ENCODE assay signal across 7 cellular contexts in genomic region chr20:36065427-36065998, GRCh38.
DNase-seq lines count a peak whose midpoint lies in the region; ATAC-seq and TF ChIP-seq lines count a peak whose summit lies in the region.

No MANE protein-coding gene starts in this region.

- H3K4me3 ChIP-seq in HUES6 (ENCODE audit: low read depth, low read length) (peak overlapping the region; percentile 71), adrenal gland (peak overlapping the region in 1 of 4 donors; percentile 83), kidney epithelial cell (ENCODE audit: low read depth, low read length) (peak overlapping the region; percentile 49)

- H3K9me3 Mint-ChIP-seq in stimulated activated naive CD8-positive, alpha-beta T cell treated with anti-CD3 and anti-CD28 coated beads, Interleukin-15, amount 100 ng/mL, for 72 hours = no peaks in the 10 kb centered on the region

- H3K36me3 ChIP-seq in HUES6 (ENCODE audit: control insufficient read depth, insufficient read depth, low read length) = no peaks in the 10 kb centered on the region
- H3K36me3 ChIP-seq in adrenal gland (replicated peaks in 1 of 2) = no peaks in the 10 kb centered on the region
- no peaks in the 10 kb centered on the region for H3K36me3 ChIP-seq in kidney epithelial cell (ENCODE audit: control insufficient read depth, insufficient read depth, low read length)

- H3K27me3 Mint-ChIP-seq in stimulated activated naive CD8-positive, alpha-beta T cell treated with anti-CD3 and anti-CD28 coated beads, Interleukin-15, amount 100 ng/mL, for 72 hours = peaks cover 10% of the 10 kb centered on the region

- DNase-seq in adrenal gland (peak in 1 of 7 donors; percentile 9), kidney epithelial cell (ENCODE audit: low read depth) (no peak), NCI-H2171 (lab: John Stamatoyannopoulos, UW) (no peak), dermis blood vessel endothelial cell (no peak), HuH-7.5 (ENCODE audit: low spot score) (no peak)
- DNase-seq in stimulated activated naive CD8-positive, alpha-beta T cell treated with anti-CD3 and anti-CD28 coated beads, Interleukin-15, amount 100 ng/mL, for 72 hours = no peak

- peak overlapping the region; percentile 91 to 94 for H3K4me3 Mint-ChIP-seq in stimulated activated naive CD8-positive, alpha-beta T cell treated with anti-CD3 and anti-CD28 coated beads, Interleukin-15, amount 100 ng/mL, for 72 hours

- H3K4me1 Mint-ChIP-seq in stimulated activated naive CD8-positive, alpha-beta T cell treated with anti-CD3 and anti-CD28 coated beads, Interleukin-15, amount 100 ng/mL, for 72 hours = peaks cover 11% of the 10 kb centered on the region

- H3K4me1 ChIP-seq in HUES6 (ENCODE audit: control insufficient read depth, insufficient read depth, low read length) (peaks cover 18% of the 10 kb centered on the region), adrenal gland (replicated peaks in 1 of 2) (peaks cover 5 to 6% of the 10 kb centered on the region in 2 donors)

- H3K27ac ChIP-seq in HUES6 (ENCODE audit: low read depth, low read length) = no peak overlapping the region
- peak overlapping the region in 4 of 5 donors; percentile 83 to 93 (median 90) for H3K27ac ChIP-seq in adrenal gland

- WGBS in adrenal gland, 4 donors = 76 to 94% (median 84%) methylated on average over 7 to 24 of the region's 24 CpGs

- TF ChIP-seq CTCF in adrenal gland (IDR thresholded peaks at IDR 0.05) (peak in 1 of 6 experiments; percentile 6), kidney epithelial cell (IDR thresholded peaks at IDR 0.05; ENCODE audit: insufficient read depth, low read length, poor library complexity, severe bottlenecking) (no peak)

- ATAC-seq in stimulated activated naive CD8-positive, alpha-beta T cell treated with anti-CD3 and anti-CD28 coated beads, Interleukin-15, amount 100 ng/mL, for 72 hours = no peak

- peak overlapping the region; percentile 27 to 65 for H3K27ac Mint-ChIP-seq in stimulated activated naive CD8-positive, alpha-beta T cell treated with anti-CD3 and anti-CD28 coated beads, Interleukin-15, amount 100 ng/mL, for 72 hours

- no peak overlapping the region for H3K9ac ChIP-seq in HUES6 (ENCODE audit: low read length)

- H3K27me3 ChIP-seq in HUES6 (ENCODE audit: control insufficient read depth, insufficient read depth, low read length) = peaks cover 24% of the 10 kb centered on the region
- H3K27me3 ChIP-seq in adrenal gland = no peaks in the 10 kb centered on the region
- no peaks in the 10 kb centered on the region for H3K27me3 ChIP-seq in kidney epithelial cell (ENCODE audit: control insufficient read depth, insufficient read depth, low read length)

- H3K9me3 ChIP-seq in HUES6 (ENCODE audit: control insufficient read depth, insufficient read depth, low read depth, low read length) = no peaks in the 10 kb centered on the region; the same call in 1 of the 2 replicates
- no peaks in the 10 kb centered on the region for H3K9me3 ChIP-seq in adrenal gland (replicated peaks in 1 of 3)

- no peak for TF ChIP-seq POLR2A in adrenal gland (IDR thresholded peaks at IDR 0.05)

- intact Hi-C loops in adrenal gland (cut with DNase I) = no loop called here
